ENCODE assay signal across 9 cellular contexts in genomic region chr21:45102391-45102932, GRCh38. TPM values are rescaled to one million over a fixed set of nuclear protein-coding genes. Genes with fewer than 3 reads are reported as not detected.
DNase-seq lines count a peak whose midpoint lies in the region; ATAC-seq and TF ChIP-seq lines count a peak whose summit lies in the region.
"Had no signal": no experiment of that assay in that cellular context is flagged by ENCODE, and none has a peak within 500 bp of the region (broad histone marks: within the 10 kb centered on the region; RNA-seq: fewer than 3 reads in every experiment).

No MANE protein-coding gene starts in this region.

- no peaks in the 10 kb centered on the region for H3K36me3 Mint-ChIP-seq in natural killer cell treated with Interleukin-12 subunit alpha and Interleukin-12 subunit beta and Interleukin-15 and Interleukin-18, amount 100 ng/mL, for 72 hours

- peak; percentile 38 for TF ChIP-seq CTCF in fibroblast of pulmonary artery (IDR thresholded peaks at IDR 0.05; ENCODE audit: low read length, missing control alignments)

- H3K4me1 ChIP-seq in GM23248 (ENCODE audit: insufficient read depth) = peaks cover 18% of the 10 kb centered on the region

- no peak for ATAC-seq in natural killer cell treated with Interleukin-12 subunit alpha and Interleukin-12 subunit beta and Interleukin-15 and Interleukin-18, amount 100 ng/mL, for 72 hours
- ATAC-seq in HG03571 (IDR thresholded peaks at IDR 0.05; ENCODE audit: unreplicated experiment) = no peak
- ATAC-seq: T-helper 17 cell had no signal

- H2AFZ ChIP-seq in GM23248 = no peak overlapping the region

- no peaks in the 10 kb centered on the region; the same call in 1 of the 2 replicates for H3F3A ChIP-seq in GM23248 (ENCODE audit: insufficient read depth)

- H3K9me3 ChIP-seq in GM23248 (ENCODE audit: low read depth) = no peaks in the 10 kb centered on the region

- peak overlapping the region; percentile 58 for H3K4me2 ChIP-seq in GM23248 (ENCODE audit: unreplicated experiment)

- no peaks in the 10 kb centered on the region; the same call in 1 of the 2 replicates for H4K20me1 ChIP-seq in GM23248 (ENCODE audit: insufficient read depth)

- peaks cover 100% of the 10 kb centered on the region for H3K79me2 ChIP-seq in GM23248 (ENCODE audit: insufficient read depth)

- WGBS in GM23248 (ENCODE audit: low coverage in 1 of 2, low lambda C conversion rate in 2 of 2, missing lambda C conversion rate in 2 of 2), 2 experiments = 25 to 28% methylated on average over 2 of the region's 2 CpGs

- H3K27me3 ChIP-seq in GM23248 (replicated peaks; ENCODE audit: insufficient read depth) = no peaks in the 10 kb centered on the region

- no peak overlapping the region for H3K9ac ChIP-seq in GM23248

- 0 out of 2 replicates have a peak overlapping the region, but pooled peaks have one; percentile 6 for H3K4me3 ChIP-seq in GM23248
- no peak overlapping the region for H3K4me3 ChIP-seq in fibroblast of pulmonary artery (replicated peaks; ENCODE audit: low read depth, low read length)

- no peak overlapping the region for H3K27ac Mint-ChIP-seq in natural killer cell treated with Interleukin-12 subunit alpha and Interleukin-12 subunit beta and Interleukin-15 and Interleukin-18, amount 100 ng/mL, for 72 hours

- peaks cover 0 to 3% of the 10 kb centered on the region in 2 donors for H3K27me3 Mint-ChIP-seq in natural killer cell treated with Interleukin-12 subunit alpha and Interleukin-12 subunit beta and Interleukin-15 and Interleukin-18, amount 100 ng/mL, for 72 hours
- H3K27me3 Mint-ChIP-seq: T-helper 17 cell had no signal

- H3K4me3 Mint-ChIP-seq in natural killer cell treated with Interleukin-12 subunit alpha and Interleukin-12 subunit beta and Interleukin-15 and Interleukin-18, amount 100 ng/mL, for 72 hours = no peak overlapping the region
- H3K4me3 Mint-ChIP-seq: T-helper 17 cell had no signal

- H3K4me1 Mint-ChIP-seq in natural killer cell treated with Interleukin-12 subunit alpha and Interleukin-12 subunit beta and Interleukin-15 and Interleukin-18, amount 100 ng/mL, for 72 hours (ENCODE audit: low read depth in 2 of 2) = peaks cover 14 to 25% of the 10 kb centered on the region in 2 donors

- in situ Hi-C loops in GM23248 (cut with MboI) = no loop called here

- DNase-seq in GM23248 (peak; percentile 80), RPMI8226 (peak; percentile 55), fibroblast of pulmonary artery (ENCODE audit: low read depth) (peak; percentile 76), stromal cell of bone marrow (ENCODE audit: low read depth) (peak; percentile 32), T-helper 1 cell (no peak), medulla oblongata (ENCODE audit: extremely low spot score) (no peak)
- no peak for DNase-seq in natural killer cell treated with Interleukin-12 subunit alpha and Interleukin-12 subunit beta and Interleukin-15 and Interleukin-18, amount 100 ng/mL, for 72 hours (ENCODE audit: low spot score)
- DNase-seq: T-helper 17 cell had no signal

- no peaks in the 10 kb centered on the region for H3K9me3 Mint-ChIP-seq in natural killer cell treated with Interleukin-12 subunit alpha and Interleukin-12 subunit beta and Interleukin-15 and Interleukin-18, amount 100 ng/mL, for 72 hours

- no peaks in the 10 kb centered on the region for H3K9me2 ChIP-seq in GM23248 (ENCODE audit: insufficient read depth)

- no peaks in the 10 kb centered on the region for H3K36me3 ChIP-seq in GM23248 (ENCODE audit: low read depth)

- H3K27ac ChIP-seq in GM23248 = 0 out of 2 replicates have a peak overlapping the region, but pooled peaks have one; percentile 1

RNA-seq across cellular contexts. Expression of gene ADARB1, which starts 28.1 kb away (rescaled TPM):
- total RNA-seq in GM23248 (2014; rRNA removed; shearing (Covaris generic)) = 17.4 and 22.6 TPM in 2 replicates
- polyA plus RNA-seq in GM23248 (2016; fragmentation: Nextera tagmentation; extraction: Ambion mirVana) = 16.3 and 18.7 TPM in 2 replicates
- total RNA-seq in natural killer cell treated with Interleukin-12 subunit alpha and Interleukin-12 subunit beta and Interleukin-15 and Interleukin-18, amount 100 ng/mL, for 72 hours = 10 to 100 TPM; 28.7 to 38.5 TPM

Comparison
In these comparisons a context has a peak if more than half of its experiments do, and no peak if none do; other contexts are left out.
1. DNase-seq: peak in GM23248 (single experiment), RPMI8226 (single experiment), fibroblast of pulmonary artery (single experiment) and stromal cell of bone marrow (single experiment); none in natural killer cell treated with Interleukin-12 subunit alpha and Interleukin-12 subunit beta and Interleukin-15 and Interleukin-18, amount 100 ng/mL, for 72 hours (single experiment), T-helper 1 cell (0 of 5) and medulla oblongata (single experiment).